16 cellular contexts compared by ENCODE assay signal in the genomic region with DNA sequence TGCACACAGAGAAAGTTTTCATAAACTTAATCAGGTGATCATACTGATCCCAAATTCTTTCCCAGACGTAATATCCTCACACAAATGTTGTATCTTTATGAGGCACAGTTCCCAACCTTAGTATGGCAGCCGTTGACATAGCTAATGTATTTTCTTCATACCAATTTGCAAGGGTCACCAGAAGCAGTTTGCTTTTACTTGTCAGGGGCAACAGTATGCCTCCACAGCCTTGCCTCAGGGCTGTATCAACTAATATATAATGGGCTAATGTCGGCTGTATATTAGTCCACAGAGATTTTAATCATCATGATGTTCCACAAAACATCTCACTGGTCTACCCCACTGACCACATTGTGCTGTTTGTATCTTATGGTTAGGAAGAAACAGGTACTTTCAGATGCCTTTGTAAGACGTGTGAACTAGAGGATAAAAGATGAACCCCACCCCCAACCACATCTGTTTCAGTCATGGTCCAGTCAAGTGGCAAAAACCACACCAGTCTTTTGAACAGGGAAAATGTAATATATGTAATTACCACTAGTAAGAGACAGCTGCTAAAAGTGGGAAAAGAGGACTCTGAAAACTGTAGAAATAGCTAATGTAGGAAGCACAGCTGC.
"Had no signal": no experiment of that assay in that cellular context is flagged by ENCODE, and none has a peak within 500 bp of the region (broad histone marks: within the 10 kb centered on the region; RNA-seq: fewer than 3 reads in every experiment).

No MANE protein-coding gene starts in this region.

- H3K4me3 Mint-ChIP-seq: activated CD4-positive, alpha-beta memory T cell treated with anti-CD3 and anti-CD28 coated beads, Interleukin-2, amount 10 ng/mL, durations not matched to agents 7 days and 5 days; activated naive CD4-positive, alpha-beta T cell treated with anti-CD3 and anti-CD28 coated beads for 36 hours; nephron had no signal

- H3K27me3 ChIP-seq: heart right ventricle, left lung, tibial artery had no signal

- H3K27ac ChIP-seq: coronary artery, left lung, tibial artery had no signal

- H3K27ac Mint-ChIP-seq: activated CD4-positive, alpha-beta memory T cell treated with anti-CD3 and anti-CD28 coated beads, Interleukin-2, amount 10 ng/mL, durations not matched to agents 7 days and 5 days; activated naive CD4-positive, alpha-beta T cell treated with anti-CD3 and anti-CD28 coated beads for 36 hours; nephron had no signal

- H3K4me1 Mint-ChIP-seq: nephron had no signal

- H3K27me3 Mint-ChIP-seq: activated CD4-positive, alpha-beta memory T cell treated with anti-CD3 and anti-CD28 coated beads, Interleukin-2, amount 10 ng/mL, durations not matched to agents 7 days and 5 days had no signal

- H3K4me3 ChIP-seq: coronary artery, heart right ventricle, left lung, tibial artery had no signal

- FAIRE-seq: frontal cortex, keratinocyte had no signal

- H3K4me1 ChIP-seq: left lung, tibial artery had no signal

- H3K9me3 ChIP-seq: heart right ventricle, left lung, tibial artery had no signal

- H3K9me3 Mint-ChIP-seq: activated CD4-positive, alpha-beta memory T cell treated with anti-CD3 and anti-CD28 coated beads, Interleukin-2, amount 10 ng/mL, durations not matched to agents 7 days and 5 days; activated naive CD4-positive, alpha-beta T cell treated with anti-CD3 and anti-CD28 coated beads for 36 hours; nephron had no signal

- ATAC-seq: heart right ventricle, left lung had no signal

- DNase-seq: activated CD4-positive, alpha-beta memory T cell treated with anti-CD3 and anti-CD28 coated beads, Interleukin-2, amount 10 ng/mL, durations not matched to agents 7 days and 5 days; activated CD4-positive, alpha-beta T cell treated with anti-CD3 and anti-CD28 coated beads for 1 hour; activated CD8-positive, alpha-beta memory T cell treated with anti-CD3 and anti-CD28 coated beads, Interleukin-2, amount 50 U/mL, for 48 hours; activated naive CD4-positive, alpha-beta T cell treated with anti-CD3 and anti-CD28 coated beads for 36 hours; caudate nucleus; effector CD4-positive, alpha-beta T cell; heart right ventricle; left lung; stimulated activated CD4-positive, alpha-beta T cell treated with anti-CD3 and anti-CD28 coated beads, Interleukin-15, amount 100 ng/mL, for 24 hours; stimulated activated CD4-positive, alpha-beta T cell treated with anti-CD3 and anti-CD28 coated beads, Interleukin-4, amount 100 ng/mL, for 24 hours; T-helper 9 cell; tibial artery had no signal
